ENCODE assay signal across 1 cellular context in genomic region chr12:49944046-49944445, GRCh38.
TF ChIP-seq lines count a peak whose summit lies in the region.

No MANE protein-coding gene starts in this region.

TF ChIP-seq in HepG2, 621 proteins besides CTCF, POLR2A, EP300 and RAD21:
- TF ChIP-seq HNF4G (IDR thresholded peaks at IDR 0.05; ENCODE audit: borderline replicate concordance, low read depth, low read length) (peak; percentile 47; the same call in 1 of the 2 replicates), HNF4G (CRISPR knock-in tag; IDR thresholded peaks at IDR 0.05; ENCODE audit: borderline replicate concordance, low read depth) (no peak), ZNF3 (CRISPR knock-in tag; IDR thresholded peaks at IDR 0.05) (peak; percentile 94), PBX2 (CRISPR knock-in tag; IDR thresholded peaks at IDR 0.05) (no peak), ATF5 (CRISPR knock-in tag; IDR thresholded peaks at IDR 0.05; ENCODE audit: low read depth) (no peak), ZFP36 (IDR thresholded peaks at IDR 0.05; ENCODE audit: borderline replicate concordance, low read depth, low read length, partially characterized antibody) (no peak), ZNF609 (CRISPR knock-in tag; IDR thresholded peaks at IDR 0.05; ENCODE audit: borderline replicate concordance) (no peak), HIC2 (CRISPR knock-in tag; IDR thresholded peaks at IDR 0.05; ENCODE audit: low read depth) (0 out of 2 replicates have a peak, but pooled peaks have one; percentile 55), HNF4A (CRISPR knock-in tag; IDR thresholded peaks at IDR 0.05) (peak; percentile 60), ZBTB26 (CRISPR knock-in tag; IDR thresholded peaks at IDR 0.05; ENCODE audit: borderline replicate concordance) (peak; percentile 90)
